ENCODE assay signal across 8 cellular contexts in the genomic region with DNA sequence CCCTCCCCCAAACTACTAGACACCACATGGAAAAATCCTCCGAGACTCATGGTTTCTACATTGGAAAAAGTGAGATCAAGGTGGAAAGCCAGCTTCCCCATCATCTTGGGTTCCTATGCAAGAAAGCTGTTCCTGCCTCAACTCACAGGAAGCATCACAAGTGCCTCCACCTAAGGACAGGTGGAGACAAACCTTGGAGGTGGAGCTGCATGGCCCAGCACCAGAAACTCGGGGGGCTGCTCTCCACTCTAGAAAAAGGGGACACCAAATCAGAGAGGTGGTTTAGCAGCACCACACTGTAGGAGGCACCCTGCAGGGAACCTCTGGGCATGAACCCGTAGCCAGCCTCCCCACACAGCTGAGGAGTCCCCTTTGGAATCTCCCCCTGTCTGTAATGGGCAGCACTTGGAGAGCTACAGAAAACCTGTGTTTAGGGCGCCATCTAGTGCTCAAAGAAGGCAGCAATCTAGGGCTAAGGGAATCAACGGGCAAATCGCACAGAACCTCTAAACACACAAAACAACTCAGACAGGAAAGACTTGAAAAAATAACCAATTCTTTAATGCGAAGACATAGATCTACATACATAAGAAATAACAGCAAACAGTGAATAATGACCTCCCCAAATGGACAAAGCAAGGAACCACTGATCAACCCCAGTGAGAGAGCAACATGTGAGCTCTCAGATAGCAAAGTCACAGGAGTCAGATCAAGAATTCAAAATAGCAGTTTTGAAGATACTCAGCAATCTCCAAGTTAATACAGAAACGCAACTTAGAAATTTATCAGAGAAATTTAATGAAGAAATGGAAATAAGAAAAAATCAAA. TPM values are rescaled to one million over a fixed set of nuclear protein-coding genes. Genes with fewer than 3 reads are reported as not detected.
DNase-seq lines count a peak whose midpoint lies in the region; ATAC-seq lines count a peak whose summit lies in the region.

No MANE protein-coding gene starts in this region.

- H3K4me3 ChIP-seq in mesendoderm (ENCODE audit: low read length): no peak overlapping the region

- no peaks in the 10 kb centered on the region for H3K79me1 ChIP-seq in mesendoderm (ENCODE audit: low read length)

- intact Hi-C loops in activated CD4-positive, alpha-beta memory T cell treated with anti-CD3 and anti-CD28 coated beads for 36 hours (cut with micrococcal nuclease): no loop called here

- no peak overlapping the region for H3K18ac ChIP-seq in mesendoderm (ENCODE audit: low read length)

- peak; percentile 68 for ATAC-seq in HG02938 (IDR thresholded peaks at IDR 0.05; ENCODE audit: unreplicated experiment)

- no peak overlapping the region for H3K4me2 ChIP-seq in mesendoderm (ENCODE audit: low read length)

- peak; percentile 14 to 52 for DNase-seq in SHP77 (lab: John Stamatoyannopoulos, UW)
- no peak for DNase-seq in SHP77 treated with DMSO at 0.1 percent for 48 hours (lab: John Stamatoyannopoulos, UW)
- DNase-seq in NCI-H510A treated with DMSO at 0.1 percent for 48 hours (lab: John Stamatoyannopoulos, UW): peak; percentile 26
- peak; percentile 60 for DNase-seq in activated CD4-positive, alpha-beta memory T cell treated with anti-CD3 and anti-CD28 coated beads for 36 hours
- peak; percentile 61 for DNase-seq in ecto neural progenitor cell (ENCODE audit: low spot score)
- peak; percentile 77 for DNase-seq in mesendoderm
- peak; percentile 68 for DNase-seq in stimulated activated CD8-positive, alpha-beta memory T cell treated with anti-CD3 and anti-CD28 coated beads, Interleukin-4, amount 100 ng/mL, for 48 hours

- H3K36me3 Mint-ChIP-seq in activated CD4-positive, alpha-beta memory T cell treated with anti-CD3 and anti-CD28 coated beads for 36 hours: no peaks in the 10 kb centered on the region

- H3K4me1 ChIP-seq in mesendoderm (ENCODE audit: control insufficient read depth, low read depth, low read length): no peaks in the 10 kb centered on the region

- no peaks in the 10 kb centered on the region for H3K9me3 Mint-ChIP-seq in activated CD4-positive, alpha-beta memory T cell treated with anti-CD3 and anti-CD28 coated beads for 36 hours

- no peaks in the 10 kb centered on the region for H3K36me3 ChIP-seq in mesendoderm (ENCODE audit: control insufficient read depth, insufficient read depth, low read length)

- H3K27ac Mint-ChIP-seq in activated CD4-positive, alpha-beta memory T cell treated with anti-CD3 and anti-CD28 coated beads for 36 hours: no peak overlapping the region

- no peak overlapping the region for H4K8ac ChIP-seq in mesendoderm (ENCODE audit: low read depth, low read length)

- no peak overlapping the region for H3K27ac ChIP-seq in mesendoderm (ENCODE audit: low read depth, low read length)

- no peaks in the 10 kb centered on the region for H3K27me3 Mint-ChIP-seq in activated CD4-positive, alpha-beta memory T cell treated with anti-CD3 and anti-CD28 coated beads for 36 hours

- H3K9ac ChIP-seq in mesendoderm (ENCODE audit: low read length): no peak overlapping the region

- H3K79me2 ChIP-seq in mesendoderm (ENCODE audit: control insufficient read depth, insufficient read depth, low read length): no peaks in the 10 kb centered on the region

- H2BK15ac ChIP-seq in mesendoderm (replicated peaks; ENCODE audit: low read depth): no peak overlapping the region

- no peak overlapping the region for H2BK120ac ChIP-seq in mesendoderm (ENCODE audit: low read depth, low read length)

- H3K27me3 ChIP-seq in mesendoderm (ENCODE audit: insufficient read depth, low read length, poor library complexity): no peaks in the 10 kb centered on the region

- CTCF ChIA-PET in activated CD4-positive, alpha-beta memory T cell treated with anti-CD3 and anti-CD28 coated beads for 36 hours (lab: Charles Lee): interaction anchor here (0.5 to 2.3 kb wide), 17 partner anchors 9 to 270 kb away, joined by 3 to 15 read pairs (median 4); a partner anchor contains a TSS

- POLR2A ChIA-PET in activated CD4-positive, alpha-beta memory T cell treated with anti-CD3 and anti-CD28 coated beads for 36 hours (lab: Charles Lee): interaction anchor here (0.5 kb wide), 1 partner anchor 87 kb away, joined by 3 read pairs; no protein-coding TSS in a partner anchor

- H3K4me1 Mint-ChIP-seq in activated CD4-positive, alpha-beta memory T cell treated with anti-CD3 and anti-CD28 coated beads for 36 hours (ENCODE audit: low read depth): peaks cover 6% of the 10 kb centered on the region

- H3K56ac ChIP-seq in mesendoderm (ENCODE audit: low read length): no peak overlapping the region

- no CpG with 5 or more reads among the region's 8 CpGs for WGBS in mesendoderm (ENCODE audit: extremely low coverage, insufficient coverage, low lambda C conversion rate)

- H4K5ac ChIP-seq in mesendoderm (ENCODE audit: low read length): no peak overlapping the region

- H3K4ac ChIP-seq in mesendoderm (ENCODE audit: low read depth, low read length): no peak overlapping the region

- no peak overlapping the region for H2BK5ac ChIP-seq in mesendoderm (ENCODE audit: low read length)

- H3K4me3 Mint-ChIP-seq in activated CD4-positive, alpha-beta memory T cell treated with anti-CD3 and anti-CD28 coated beads for 36 hours: no peak overlapping the region

- H3K23ac ChIP-seq in mesendoderm (ENCODE audit: low read length): no peak overlapping the region

- no peak overlapping the region for H2AK5ac ChIP-seq in mesendoderm (ENCODE audit: low read length)

RNA-seq across cellular contexts. Expression of a gene that starts 37.0 kb away (rescaled TPM):
- total RNA-seq in activated CD4-positive, alpha-beta memory T cell treated with anti-CD3 and anti-CD28 coated beads for 36 hours: 10 to 100 TPM; 13.6 to 14.0 TPM
- polyA plus RNA-seq in mesendoderm (2013, experiment 1 of 2): 11.0 TPM
- polyA plus RNA-seq in mesendoderm (2013, experiment 2 of 2): 11.1 TPM

RNA-seq across cellular contexts. Expression of a gene that starts 55.2 kb away (rescaled TPM):
- total RNA-seq in activated CD4-positive, alpha-beta memory T cell treated with anti-CD3 and anti-CD28 coated beads for 36 hours: not detected
- polyA plus RNA-seq in mesendoderm (2013, experiment 1 of 2): 0.01 TPM
- 0.01 TPM for polyA plus RNA-seq in mesendoderm (2013, experiment 2 of 2)
